Comparison of ENCODE assay signal across 20 cellular contexts in the genomic region with DNA sequence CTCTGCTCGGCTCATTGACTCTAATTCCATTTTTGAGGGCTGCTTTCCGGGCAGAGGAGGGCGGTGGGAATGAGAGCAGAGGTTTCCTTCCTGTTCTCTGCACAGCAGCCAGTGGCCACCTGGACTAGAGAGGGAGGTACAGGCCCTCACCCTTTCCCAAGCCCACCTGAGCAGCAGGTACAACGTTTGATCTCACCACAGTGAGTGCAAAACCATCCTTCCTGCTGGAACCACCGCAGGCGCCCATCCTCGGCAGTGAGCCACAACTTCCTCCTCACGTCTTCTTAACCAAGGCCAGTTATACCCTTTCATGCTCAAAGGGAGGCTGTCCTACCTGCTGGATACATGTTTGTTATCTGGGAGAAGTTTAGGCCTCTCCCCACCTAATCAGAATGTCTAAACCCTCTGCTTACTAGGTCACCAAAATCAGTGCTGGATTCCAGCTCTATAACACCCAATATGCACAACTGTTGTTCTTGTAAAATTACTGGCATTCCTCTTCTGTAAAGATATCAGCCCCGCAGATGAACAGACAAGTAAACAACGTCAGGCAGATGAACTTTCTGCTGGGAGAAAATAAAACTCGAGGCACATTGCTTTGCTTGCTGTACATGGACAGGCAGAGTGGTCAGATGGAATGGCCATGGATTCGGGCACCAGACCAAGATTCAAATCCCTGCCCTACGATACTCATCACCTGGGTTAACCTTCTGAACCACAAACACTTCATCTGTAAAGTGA.
A peak's percentile ranks its signal among the peaks of the same experiment; 100 is the strongest.
DNase-seq lines count a peak whose midpoint lies in the region; ATAC-seq and TF ChIP-seq lines count a peak whose summit lies in the region.
"Had no signal": no experiment of that assay in that cellular context is flagged by ENCODE, and none has a peak within 500 bp of the region (broad histone marks: within the 10 kb centered on the region; RNA-seq: fewer than 3 reads in every experiment).

No MANE protein-coding gene starts in this region.

- no peaks in the 10 kb centered on the region for H3K27me3 ChIP-seq in BLaER1 treated with 17β-estradiol and CSF1 and Interleukin-3, amounts not matched to agents 10 nM and 100 nM
- no peaks in the 10 kb centered on the region for H3K27me3 ChIP-seq in IMR-90 (ENCODE audit: control insufficient read depth, insufficient read depth, low read length)
- no peaks in the 10 kb centered on the region for H3K27me3 ChIP-seq in fibroblast of lung (ENCODE audit: control insufficient read depth, insufficient read depth, low read length)
- no peaks in the 10 kb centered on the region for H3K27me3 ChIP-seq in smooth muscle cell (ENCODE audit: low read depth)
- no peaks in the 10 kb centered on the region for H3K27me3 ChIP-seq in effector memory CD4-positive, alpha-beta T cell (replicated peaks; ENCODE audit: control insufficient read depth, insufficient read depth, low read length, poor library complexity, severe bottlenecking)
- H3K27me3 ChIP-seq: dorsolateral prefrontal cortex, spleen had no signal

- dilution Hi-C loops in IMR-90 (cut with HindIII; ENCODE audit: low sequenced_read_pairs, unreplicated experiment), result no loop called here

- in situ Hi-C loops in IMR-90 (cut with MboI; ENCODE audit: low sequenced_read_pairs), result no loop called here

- H3K9me1 ChIP-seq in IMR-90 (ENCODE audit: insufficient read depth, low read length), result peaks cover 55% of the 10 kb centered on the region

- H3K4ac ChIP-seq in IMR-90 (ENCODE audit: low read depth, low read length), result peak overlapping the region; percentile 71

- peak overlapping the region; percentile 83 for H4K91ac ChIP-seq in IMR-90 (ENCODE audit: insufficient read depth, low read depth, low read length)

- H3K18ac ChIP-seq in IMR-90 (ENCODE audit: low read depth, low read length), result peak overlapping the region; percentile 40

- H3K4me2 ChIP-seq in BLaER1 treated with 17β-estradiol and CSF1 and Interleukin-3, amounts not matched to agents 10 nM and 100 nM, result peak overlapping the region; percentile 59 to 91 (median 83)
- H3K4me2 ChIP-seq in IMR-90 (ENCODE audit: low read depth, low read length) (peak overlapping the region; percentile 17; the same call in 1 of the 2 replicates), fibroblast of lung (ENCODE audit: extremely low read depth, insufficient read depth, low read length) (no peak overlapping the region), smooth muscle cell (peak overlapping the region; percentile 63)

- H3K79me1 ChIP-seq in IMR-90 (ENCODE audit: low read depth in 1 of 2, low read length in 2 of 2), result peaks cover 48 to 87% of the 10 kb centered on the region in 2 experiments

- H3K9me3 ChIP-seq in BLaER1 treated with 17β-estradiol and CSF1 and Interleukin-3, amounts not matched to agents 10 nM and 100 nM (replicated peaks in 1 of 11), result peaks cover 0 to 13% (median 8%) of the 10 kb centered on the region in 11 experiments; a peak in 11 of 22 replicates
- H3K9me3 ChIP-seq in IMR-90 (ENCODE audit: control insufficient read depth, insufficient read depth, low read length), result no peaks in the 10 kb centered on the region
- no peaks in the 10 kb centered on the region for H3K9me3 ChIP-seq in fibroblast of lung (ENCODE audit: control insufficient read depth, insufficient read depth, low read depth, low read length)
- H3K9me3 ChIP-seq in smooth muscle cell (replicated peaks; ENCODE audit: low read depth), result no peaks in the 10 kb centered on the region
- no peaks in the 10 kb centered on the region for H3K9me3 ChIP-seq in effector memory CD4-positive, alpha-beta T cell (ENCODE audit: control insufficient read depth, low read length)
- H3K9me3 ChIP-seq: spleen had no signal

- no peak for TF ChIP-seq POLR2A in IMR-90 (IDR thresholded peaks at IDR 0.05; ENCODE audit: low read depth, low read length)

- H3K79me2 ChIP-seq in fibroblast of lung (ENCODE audit: control insufficient read depth, insufficient read depth, low read length) (peaks cover 38% of the 10 kb centered on the region), smooth muscle cell (ENCODE audit: low read depth) (peaks cover 5% of the 10 kb centered on the region)

- no peak overlapping the region for H2AK9ac ChIP-seq in IMR-90 (replicated peaks; ENCODE audit: low read depth, low read length, poor library complexity)

- DNase-seq in IMR-90, result no peak
- no peak for DNase-seq in fibroblast of lung (ENCODE audit: low read depth in 2 of 2)
- DNase-seq in smooth muscle cell (lab: John Stamatoyannopoulos, UW; ENCODE audit: unreplicated experiment), result no peak
- no peak for DNase-seq in NAMALWA (ENCODE audit: low spot score)
- DNase-seq in GM19240 (ENCODE audit: insufficient read length, low spot score), result no peak
- no peak for DNase-seq in effector memory CD4-positive, alpha-beta T cell
- DNase-seq: activated B cell treated with CpG ODN at 0.5 μM for 24 hours; activated CD4-positive, alpha-beta memory T cell treated with anti-CD3 and anti-CD28 coated beads for 36 hours; activated gamma-delta T cell treated with Interleukin-2 at 50 U/mL for 16 hours; DMS153; dorsolateral prefrontal cortex; NCI-H1105; NCI-H2029 treated with DMSO at 0.1 percent for 48 hours; NCI-H226; NCI-H774; spleen; stimulated activated CD4-positive, alpha-beta T cell treated with anti-CD3 and anti-CD28 coated beads, Interleukin-2, amount 100 ng/mL, for 48 hours; T1000 had no signal

- no peak for ATAC-seq in IMR-90 (ENCODE audit: low read depth)
- ATAC-seq: stimulated activated effector memory CD8-positive, alpha-beta T cell treated with anti-CD3 and anti-CD28 coated beads, Interleukin-12 subunit alpha, Interleukin-12 subunit beta, amount 100 ng/mL, for 72 hours had no signal

- peak overlapping the region; percentile 59 for H3K14ac ChIP-seq in IMR-90 (replicated peaks; ENCODE audit: low read depth, low read length)

- H2BK120ac ChIP-seq in IMR-90 (ENCODE audit: low read depth, low read length), result peak overlapping the region; percentile 81

- CTCF ChIA-PET in IMR-90 (lab: Yijun Ruan, JAX), result interaction anchor here (1.4 kb wide), 1 partner anchor 190 kb away, joined by 3 read pairs; no protein-coding TSS in a partner anchor

- H4K20me1 ChIP-seq in BLaER1 treated with 17β-estradiol and CSF1 and Interleukin-3, amounts not matched to agents 10 nM and 100 nM, result peaks cover 31 to 100% (median 85%) of the 10 kb centered on the region in 11 experiments
- H4K20me1 ChIP-seq in IMR-90 (ENCODE audit: insufficient read depth, low read length) (peaks cover 46% of the 10 kb centered on the region), fibroblast of lung (ENCODE audit: control insufficient read depth, extremely low read depth, insufficient read depth, low read length) (no peaks in the 10 kb centered on the region), smooth muscle cell (ENCODE audit: low read depth) (no peaks in the 10 kb centered on the region)

- peak overlapping the region; percentile 14 to 70; a peak in 3 of 4 replicates for H4K8ac ChIP-seq in IMR-90 (ENCODE audit: low read depth in 2 of 2, low read length in 2 of 2)

- H2AFZ ChIP-seq in IMR-90 (replicated peaks; ENCODE audit: low read length, poor library complexity) (no peak overlapping the region), fibroblast of lung (ENCODE audit: low read length) (no peak overlapping the region), smooth muscle cell (ENCODE audit: low read depth) (no peak overlapping the region)

- H3K4me3 ChIP-seq in BLaER1 treated with 17β-estradiol and CSF1 and Interleukin-3, amounts not matched to agents 10 nM and 100 nM, result no peak overlapping the region
- H3K4me3 ChIP-seq in IMR-90 (ENCODE audit: insufficient read depth, low read depth, low read length) (no peak overlapping the region), fibroblast of lung (replicated peaks in 1 of 4; ENCODE audit: control extremely low read depth in 1 of 4, insufficient read depth in 1 of 4, low read depth in 3 of 4, low read length in 4 of 4) (no peak overlapping the region), smooth muscle cell (no peak overlapping the region)
- no peak overlapping the region for H3K4me3 ChIP-seq in effector memory CD4-positive, alpha-beta T cell (ENCODE audit: insufficient read depth, low read depth, low read length, poor library complexity, severe bottlenecking)
- H3K4me3 ChIP-seq: spleen had no signal

- H3F3A ChIP-seq in smooth muscle cell (ENCODE audit: low read depth), result peaks cover 27% of the 10 kb centered on the region

- peak overlapping the region in 4 of 11 experiments; percentile 38 to 80 (median 74); a peak in 2 of 22 replicates for H3K27ac ChIP-seq in BLaER1 treated with 17β-estradiol and CSF1 and Interleukin-3, amounts not matched to agents 10 nM and 100 nM
- H3K27ac ChIP-seq in IMR-90 (ENCODE audit: insufficient read depth, low read length) (peak overlapping the region; percentile 42; the same call in 1 of the 2 replicates), fibroblast of lung (ENCODE audit: insufficient read depth, low read length) (peak overlapping the region; percentile 3), smooth muscle cell (ENCODE audit: low read depth) (no peak overlapping the region)
- H3K27ac ChIP-seq in effector memory CD4-positive, alpha-beta T cell (ENCODE audit: insufficient read depth, low read length, poor library complexity, severe bottlenecking), result no peak overlapping the region

- H2BK20ac ChIP-seq in IMR-90 (ENCODE audit: low read depth, low read length), result peak overlapping the region; percentile 8

- POLR2A ChIA-PET in IMR-90 (lab: Charles Lee; ENCODE audit: unreplicated experiment), result no interaction called here

- no peak for TF ChIP-seq CTCF in IMR-90 (conservative IDR thresholded peaks at IDR 0.05; ENCODE audit: low read depth, low read length)
- TF ChIP-seq CTCF in fibroblast of lung (conservative IDR thresholded peaks at IDR 0.05 in 1 of 2, IDR thresholded peaks at IDR 0.05 in 1 of 2; ENCODE audit: low read depth in 1 of 2, low read length in 2 of 2), result no peak
- no peak for TF ChIP-seq CTCF in smooth muscle cell (IDR thresholded peaks at IDR 0.05; ENCODE audit: borderline replicate concordance, insufficient read depth, poor library complexity, severe bottlenecking)

- peak overlapping the region; percentile 48 for H4K5ac ChIP-seq in IMR-90 (ENCODE audit: low read depth, low read length)

- no peak overlapping the region for H2BK5ac ChIP-seq in IMR-90 (ENCODE audit: low read depth, low read length, poor library complexity, severe bottlenecking)

- no TSS peak for BruUV-seq in IMR-90 (replicated peaks; lab: Mats Ljungman, UMichigan)

- 0 out of 22 replicates have a peak overlapping the region, but pooled peaks of 1 of the 11 experiments have one; percentile 39 for H3K9ac ChIP-seq in BLaER1 treated with 17β-estradiol and CSF1 and Interleukin-3, amounts not matched to agents 10 nM and 100 nM
- no peak overlapping the region for H3K9ac ChIP-seq in IMR-90 (ENCODE audit: low read depth, low read length)
- H3K9ac ChIP-seq in fibroblast of lung (ENCODE audit: insufficient read depth, low read length), result no peak overlapping the region
- no peak overlapping the region for H3K9ac ChIP-seq in smooth muscle cell (ENCODE audit: low read depth)

- H3K4me1 ChIP-seq in BLaER1 treated with 17β-estradiol and CSF1 and Interleukin-3, amounts not matched to agents 10 nM and 100 nM, result peaks cover 59 to 90% (median 64%) of the 10 kb centered on the region in 10 experiments
- H3K4me1 ChIP-seq in IMR-90 (ENCODE audit: control insufficient read depth, insufficient read depth, low read length), result peaks cover 47% of the 10 kb centered on the region
- H3K4me1 ChIP-seq in fibroblast of lung (ENCODE audit: control insufficient read depth, extremely low read depth, insufficient read depth, low read length), result peaks cover 53% of the 10 kb centered on the region
- H3K4me1 ChIP-seq in smooth muscle cell (ENCODE audit: low read depth), result peaks cover 5% of the 10 kb centered on the region
- H3K4me1 ChIP-seq in effector memory CD4-positive, alpha-beta T cell (ENCODE audit: control insufficient read depth, insufficient read depth, low read length, poor library complexity, severe bottlenecking), result no peaks in the 10 kb centered on the region

- H3K23ac ChIP-seq in IMR-90 (ENCODE audit: low read depth, low read length), result peak overlapping the region; percentile 17

- peaks cover 0 to 19% (median 0%) of the 10 kb centered on the region in 11 experiments; a peak in 4 of 22 replicates for H3K36me3 ChIP-seq in BLaER1 treated with 17β-estradiol and CSF1 and Interleukin-3, amounts not matched to agents 10 nM and 100 nM
- H3K36me3 ChIP-seq in IMR-90 (ENCODE audit: control insufficient read depth, insufficient read depth, low read length) (no peaks in the 10 kb centered on the region), fibroblast of lung (ENCODE audit: control insufficient read depth, insufficient read depth, low read length) (no peaks in the 10 kb centered on the region), smooth muscle cell (ENCODE audit: low read depth) (no peaks in the 10 kb centered on the region)
- no peaks in the 10 kb centered on the region for H3K36me3 ChIP-seq in effector memory CD4-positive, alpha-beta T cell (ENCODE audit: control insufficient read depth, insufficient read depth, low read length)
- H3K36me3 ChIP-seq: spleen had no signal

- peak overlapping the region; percentile 30; the same call in 1 of the 3 replicates for H2BK15ac ChIP-seq in IMR-90 (ENCODE audit: low read depth, low read length)

- no CpG with 5 or more reads among the region's 13 CpGs for WGBS in IMR-90 (ENCODE audit: extremely low coverage in 2 of 2, insufficient read length in 1 of 2), 2 experiments
- WGBS in smooth muscle cell (ENCODE audit: low lambda C conversion rate), result 71% methylated on average over 13 of the region's 13 CpGs

- H3K56ac ChIP-seq in IMR-90 (ENCODE audit: extremely low read depth, insufficient read depth, low read length), result no peak overlapping the region

- intact Hi-C loops in IMR-90 (cut with micrococcal nuclease), result loop anchor here (5.0 kb wide), 3 partner anchors 117 to 177 kb away; no protein-coding TSS in a partner anchor

- no peak for TF ChIP-seq RAD21 in IMR-90 (IDR thresholded peaks at IDR 0.05; ENCODE audit: low read length)

- H2AK5ac ChIP-seq in IMR-90 (ENCODE audit: low read depth, low read length), result peak overlapping the region; percentile 92

Comparison
In these comparisons a context has a peak if more than half of its experiments do, and no peak if none do; other contexts are left out.
1. H3K27ac ChIP-seq: peak in IMR-90 (single experiment) and fibroblast of lung (single experiment); none in smooth muscle cell (single experiment) and effector memory CD4-positive, alpha-beta T cell (single experiment).